In genomic region chr2:171712051-171712450, GRCh38 we compare ENCODE assay signal across 11 cellular contexts. TPM values are rescaled to one million over a fixed set of nuclear protein-coding genes. Genes with fewer than 3 reads are reported as not detected.
A peak's percentile ranks its signal among the peaks of the same experiment; 100 is the strongest.
DNase-seq lines count a peak whose midpoint lies in the region; ATAC-seq, FAIRE-seq and TF ChIP-seq lines count a peak whose summit lies in the region.
"Had no signal": no experiment of that assay in that cellular context is flagged by ENCODE, and none has a peak within 500 bp of the region (broad histone marks: within the 10 kb centered on the region; RNA-seq: fewer than 3 reads in every experiment).

No MANE protein-coding gene starts in this region.

- H3K4me3 Mint-ChIP-seq in activated CD8-positive, alpha-beta T cell treated with anti-CD3 and anti-CD28 coated beads for 36 hours: no peak overlapping the region
- H3K4me3 Mint-ChIP-seq: type B pancreatic cell had no signal

- H3K4me2 ChIP-seq in Loucy (ENCODE audit: low read depth, low read length, poor library complexity, severe bottlenecking) (peak overlapping the region; percentile 38), HepG2 (ENCODE audit: low read depth, low read length) (no peak overlapping the region)

- no peak overlapping the region for H3K27ac Mint-ChIP-seq in activated CD8-positive, alpha-beta T cell treated with anti-CD3 and anti-CD28 coated beads for 36 hours
- H3K27ac Mint-ChIP-seq: type B pancreatic cell had no signal

- H3F3A ChIP-seq in Loucy (ENCODE audit: low read depth): no peaks in the 10 kb centered on the region

- H3K4me1 ChIP-seq in Loucy (ENCODE audit: insufficient read depth, low read length, poor library complexity, severe bottlenecking): peaks cover 13% of the 10 kb centered on the region
- H3K4me1 ChIP-seq in HepG2 (ENCODE audit: insufficient read depth, low read length): peaks cover 8% of the 10 kb centered on the region; the same call in 1 of the 2 replicates

- no peaks in the 10 kb centered on the region for H3K27me3 ChIP-seq in Loucy (ENCODE audit: insufficient read depth, low read length, poor library complexity, severe bottlenecking)
- H3K27me3 ChIP-seq in brain microvascular endothelial cell (replicated peaks): no peaks in the 10 kb centered on the region
- no peaks in the 10 kb centered on the region for H3K27me3 ChIP-seq in HepG2 (ENCODE audit: control insufficient read depth in 1 of 2, insufficient read depth in 2 of 2, low read length in 2 of 2)
- H3K27me3 ChIP-seq: ovary had no signal

- no peak for TF ChIP-seq RAD21 in HepG2 (CRISPR knock-in tag; IDR thresholded peaks at IDR 0.05)

- no peak for FAIRE-seq in HepG2 (lab: Jason Lieb, UNC)

- no peaks in the 10 kb centered on the region for H3K27me3 Mint-ChIP-seq in activated CD8-positive, alpha-beta T cell treated with anti-CD3 and anti-CD28 coated beads for 36 hours
- H3K27me3 Mint-ChIP-seq: type B pancreatic cell had no signal

- no peaks in the 10 kb centered on the region for H3K9me2 ChIP-seq in Loucy (replicated peaks; ENCODE audit: low read depth, low read length)

- in situ Hi-C loops in brain microvascular endothelial cell (cut with HindIII; ENCODE audit: low pct_ligation_motif_present, low sequenced_read_pairs): no loop called here
- in situ Hi-C loops in HepG2 (cut with HindIII; ENCODE audit: extremely low pct_ligation_motif_present, low pct_unique_long_range_greater_than_20kb): no loop called here

- TF ChIP-seq CTCF in Loucy (conservative IDR thresholded peaks at IDR 0.05; ENCODE audit: low read length) (no peak), brain microvascular endothelial cell (IDR thresholded peaks at IDR 0.05; ENCODE audit: low read depth, low read length, missing control alignments) (no peak), HepG2 (CRISPR knock-in tag; IDR thresholded peaks at IDR 0.05) (no peak)
- TF ChIP-seq CTCF in activated CD8-positive, alpha-beta T cell treated with anti-CD3 and anti-CD28 coated beads for 36 hours (IDR thresholded peaks at IDR 0.05): no peak

- no peaks in the 10 kb centered on the region for H3K9me3 Mint-ChIP-seq in activated CD8-positive, alpha-beta T cell treated with anti-CD3 and anti-CD28 coated beads for 36 hours
- H3K9me3 Mint-ChIP-seq: type B pancreatic cell had no signal

- peak; percentile 49 for DNase-seq in Daoy (ENCODE audit: low read depth)
- DNase-seq in brain microvascular endothelial cell: peak; percentile 59
- peak; percentile 74 to 85 for DNase-seq in lung microvascular endothelial cell (ENCODE audit: low read depth in 2 of 2)
- no peak for DNase-seq in KG1 (lab: John Stamatoyannopoulos, UW)
- no peak for DNase-seq in HepG2 (ENCODE audit: low spot score)
- no peak for DNase-seq in occipital lobe (lab: John Stamatoyannopoulos, UW)
- DNase-seq in activated CD8-positive, alpha-beta T cell treated with anti-CD3 and anti-CD28 coated beads for 36 hours: no peak
- DNase-seq: NCI-H82, ovary had no signal

- CTCF ChIA-PET in HepG2 (lab: Yijun Ruan, JAX; ENCODE audit: low intra/inter-chr PET ratio, low total read pairs): no interaction called here
- CTCF ChIA-PET in activated CD8-positive, alpha-beta T cell treated with anti-CD3 and anti-CD28 coated beads for 36 hours (lab: Charles Lee): interaction anchor here (0.7 to 1.6 kb wide), 4 partner anchors 8 to 415 kb away, joined by 3 to 4 read pairs (median 3); no protein-coding TSS in a partner anchor

- peaks cover 5% of the 10 kb centered on the region for H4K20me1 ChIP-seq in Loucy (ENCODE audit: insufficient read depth, low read length, poor library complexity, severe bottlenecking)
- H4K20me1 ChIP-seq in HepG2 (ENCODE audit: insufficient read depth, low read length): no peaks in the 10 kb centered on the region

- intact Hi-C loops in HepG2 (cut with micrococcal nuclease; ENCODE audit: unreplicated experiment): no loop called here
- intact Hi-C loops in activated CD8-positive, alpha-beta T cell treated with anti-CD3 and anti-CD28 coated beads for 36 hours (cut with micrococcal nuclease): no loop called here

- WGBS in HepG2 (ENCODE audit: low lambda C conversion rate): 99% methylated on average over 2 of the region's 2 CpGs

- H2AFZ ChIP-seq in Loucy (ENCODE audit: low read length) (no peak overlapping the region), HepG2 (ENCODE audit: low read length) (no peak overlapping the region)

- peaks cover 10% of the 10 kb centered on the region for H3K4me1 Mint-ChIP-seq in activated CD8-positive, alpha-beta T cell treated with anti-CD3 and anti-CD28 coated beads for 36 hours (ENCODE audit: low read depth)

- peaks cover 33% of the 10 kb centered on the region; the same call in 1 of the 2 replicates for H3K36me3 ChIP-seq in Loucy (ENCODE audit: insufficient read depth, low read length)
- H3K36me3 ChIP-seq in brain microvascular endothelial cell (replicated peaks): peaks cover 5% of the 10 kb centered on the region
- H3K36me3 ChIP-seq in HepG2 (replicated peaks in 1 of 2; ENCODE audit: control insufficient read depth in 1 of 2, insufficient read depth in 2 of 2, low read length in 2 of 2): peaks cover 7 to 25% of the 10 kb centered on the region in 2 experiments
- H3K36me3 ChIP-seq: ovary had no signal

- no peak for TF ChIP-seq POLR2A in HepG2 (IDR thresholded peaks at IDR 0.05; ENCODE audit: insufficient read depth in 1 of 2, low read depth in 2 of 2, low read length in 2 of 2)

- H3K27ac ChIP-seq in brain microvascular endothelial cell: peak overlapping the region; percentile 81
- H3K27ac ChIP-seq in HepG2 (ENCODE audit: extremely low read length, insufficient read depth, low read length): no peak overlapping the region
- H3K27ac ChIP-seq: ovary had no signal

- H3K9me3 ChIP-seq in Loucy (ENCODE audit: insufficient read depth, low read depth, low read length) (no peaks in the 10 kb centered on the region), HepG2 (ENCODE audit: low read length) (no peaks in the 10 kb centered on the region)
- H3K9me3 ChIP-seq: ovary had no signal

- ATAC-seq in HepG2: no peak
- no peak for ATAC-seq in activated CD8-positive, alpha-beta T cell treated with anti-CD3 and anti-CD28 coated beads for 36 hours

- H3K4me3 ChIP-seq in Loucy (ENCODE audit: low read length, poor library complexity, severe bottlenecking) (peak overlapping the region; percentile 3), brain microvascular endothelial cell (ENCODE audit: low read depth, low read length) (no peak overlapping the region), HepG2 (replicated peaks in 1 of 3; ENCODE audit: insufficient read depth in 1 of 3, low read depth in 2 of 3, low read length in 3 of 3) (no peak overlapping the region)
- H3K4me3 ChIP-seq: ovary had no signal

- peaks cover 19% of the 10 kb centered on the region; the same call in 1 of the 2 replicates for H3K79me2 ChIP-seq in Loucy (ENCODE audit: insufficient read depth, low read length)
- peaks cover 4% of the 10 kb centered on the region for H3K79me2 ChIP-seq in HepG2 (ENCODE audit: insufficient read depth, low read length)

- H3K9ac ChIP-seq in Loucy (ENCODE audit: low read depth, low read length, poor library complexity, severe bottlenecking): no peak overlapping the region
- no peak overlapping the region for H3K9ac ChIP-seq in HepG2 (ENCODE audit: insufficient read depth, low read depth, low read length)

- H3K36me3 Mint-ChIP-seq in activated CD8-positive, alpha-beta T cell treated with anti-CD3 and anti-CD28 coated beads for 36 hours (ENCODE audit: low read depth): no peaks in the 10 kb centered on the region
- H3K36me3 Mint-ChIP-seq: type B pancreatic cell had no signal

- TF ChIP-seq EP300 in HepG2 (IDR thresholded peaks at IDR 0.05; ENCODE audit: low read depth in 2 of 2, low read length in 2 of 2) (no peak), HepG2 (CRISPR knock-in tag; IDR thresholded peaks at IDR 0.05; ENCODE audit: borderline replicate concordance) (no peak)

- BruUV-seq in HepG2 (replicated peaks; lab: Mats Ljungman, UMichigan): no TSS peak

- POLR2A ChIA-PET in HepG2 (lab: Yijun Ruan, JAX): no interaction called here
- POLR2A ChIA-PET in activated CD8-positive, alpha-beta T cell treated with anti-CD3 and anti-CD28 coated beads for 36 hours (lab: Charles Lee): no interaction called here

TF ChIP-seq in HepG2, 621 proteins besides CTCF, POLR2A, EP300 and RAD21 (continues in another document):
- TF ChIP-seq ZNF441 (CRISPR knock-in tag; IDR thresholded peaks at IDR 0.05; ENCODE audit: borderline replicate concordance): no peak
- TF ChIP-seq ZNF674 (CRISPR knock-in tag; IDR thresholded peaks at IDR 0.05; ENCODE audit: low read depth): no peak
- no peak for TF ChIP-seq ARNT (IDR thresholded peaks at IDR 0.05)
- TF ChIP-seq SYNCRIP (IDR thresholded peaks at IDR 0.05; ENCODE audit: insufficient read depth, low read depth, low read length): no peak
- TF ChIP-seq ELF4 (CRISPR knock-in tag; IDR thresholded peaks at IDR 0.05; ENCODE audit: borderline replicate concordance): no peak
- TF ChIP-seq RXRB (CRISPR knock-in tag; IDR thresholded peaks at IDR 0.05; ENCODE audit: borderline replicate concordance): no peak

RNA-seq across cellular contexts. Expression of gene DYNC1I2, which starts 24.8 kb away (rescaled TPM):
- 101 and 146 TPM in 2 replicates for total RNA-seq in Daoy (2014; rRNA removed; shearing (Covaris generic))
- total RNA-seq in lung microvascular endothelial cell (110 and 115 TPM in 2 replicates), HepG2 (2016; rRNA removed; fragmentation: Illumina TruSeq; extraction: Trizol) (84.0 and 125 TPM in 2 replicates), occipital lobe (262 TPM)
- 11.5 and 11.7 TPM in 2 replicates for total RNA-seq in HepG2 (2016; cell fraction: cytosol; rRNA removed; fragmentation: Illumina TruSeq; extraction: Trizol; ENCODE audit: low read depth)
- 85.6 and 121 TPM in 2 replicates for total RNA-seq in HepG2 (2016; cell fraction: insoluble cytoplasmic fraction; rRNA removed; fragmentation: Illumina TruSeq; extraction: Trizol)
- total RNA-seq in HepG2 (2016; cell fraction: membrane; rRNA removed; fragmentation: Illumina TruSeq; extraction: Trizol): 21.7 and 28.3 TPM in 2 replicates
- 89.5 and 91.4 TPM in 2 replicates for total RNA-seq in HepG2 (2016; cell fraction: nucleus; rRNA removed; fragmentation: Illumina TruSeq; extraction: Trizol)
- 77.9 and 99.8 TPM in 2 replicates for polyA plus RNA-seq in HepG2 (2011; rRNA removed)
- 50.4 and 75.4 TPM in 2 replicates for polyA plus RNA-seq in HepG2 (2011; cell fraction: cytosol; rRNA removed)
- 21.3 and 34.2 TPM in 2 replicates for polyA plus RNA-seq in HepG2 (2011; cell fraction: nucleus; rRNA removed)
- 64.1 and 76.2 TPM in 2 replicates for polyA plus RNA-seq in HepG2 (2012)
- polyA plus RNA-seq in HepG2 (2016; cell fraction: cytosol; fragmentation: Illumina TruSeq; extraction: Trizol; ENCODE audit: low read depth): 6.5 and 8.0 TPM in 2 replicates
- 112 and 119 TPM in 2 replicates for polyA plus RNA-seq in HepG2 (2016; cell fraction: insoluble cytoplasmic fraction; fragmentation: Illumina TruSeq; extraction: Trizol; ENCODE audit: low read depth)
- 15.2 and 17.9 TPM in 2 replicates for polyA plus RNA-seq in HepG2 (2016; cell fraction: membrane; fragmentation: Illumina TruSeq; extraction: Trizol; ENCODE audit: low read depth)
- 40.3 and 45.3 TPM in 2 replicates for polyA plus RNA-seq in HepG2 (2016; cell fraction: nucleus; fragmentation: Illumina TruSeq; extraction: Trizol; ENCODE audit: insufficient read depth, low read depth)
- 29.3 and 70.3 TPM in 2 replicates for polyA minus RNA-seq in HepG2 (2011; rRNA and poly(A)+ RNA removed; ENCODE audit: low replicate concordance)
- 43.5 and 46.1 TPM in 2 replicates for polyA minus RNA-seq in HepG2 (2011; cell fraction: cytosol; rRNA and poly(A)+ RNA removed)
- 204 and 233 TPM in 2 replicates for polyA minus RNA-seq in HepG2 (2011; cell fraction: nucleus; rRNA and poly(A)+ RNA removed)
- 10 to 100 TPM; 39.9 to 40.0 TPM for total RNA-seq in activated CD8-positive, alpha-beta T cell treated with anti-CD3 and anti-CD28 coated beads for 36 hours

Comparison
In these comparisons a context has a peak if more than half of its experiments do, and no peak if none do; other contexts are left out.
1. DNase-seq: peak in Daoy (single experiment), brain microvascular endothelial cell (single experiment) and lung microvascular endothelial cell (2 of 2); none in KG1 (single experiment), HepG2 (single experiment), occipital lobe (single experiment) and activated CD8-positive, alpha-beta T cell treated with anti-CD3 and anti-CD28 coated beads for 36 hours (single experiment).